Comparison of ENCODE assay signal across 8 cellular contexts in the genomic region with DNA sequence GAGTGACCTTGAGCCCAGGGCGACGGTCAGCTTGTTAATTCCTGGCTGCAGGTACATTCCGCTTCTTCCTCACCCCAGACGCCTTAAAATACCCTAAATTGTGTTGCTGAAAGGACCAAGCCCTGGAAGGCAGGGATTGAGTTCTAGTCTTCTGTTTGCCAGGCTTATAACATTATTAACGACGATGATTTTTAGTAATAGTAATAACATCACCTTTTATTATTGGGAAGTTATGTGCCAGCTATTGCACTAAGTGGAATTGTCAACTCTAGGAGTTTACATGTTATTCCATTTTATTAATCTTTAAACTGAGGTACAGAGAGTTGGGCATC. TPM values are rescaled to one million over a fixed set of nuclear protein-coding genes. Genes with fewer than 3 reads are reported as not detected.
DNase-seq lines count a peak whose midpoint lies in the region; ATAC-seq and TF ChIP-seq lines count a peak whose summit lies in the region.

No MANE protein-coding gene starts in this region.

- peak overlapping the region; percentile 98 for H3K27ac Mint-ChIP-seq in stimulated activated naive CD8-positive, alpha-beta T cell treated with anti-CD3 and anti-CD28 coated beads, Interleukin-15, Interleukin-2, amounts not matched to agents 100 ng/mL and 50 ng/mL, for 24 hours

- ATAC-seq in stimulated activated naive CD8-positive, alpha-beta T cell treated with anti-CD3 and anti-CD28 coated beads, Interleukin-15, Interleukin-2, amounts not matched to agents 100 U/mL and 50 U/mL, for 24 hours = no peak
- no peak for ATAC-seq in mucosa of descending colon
- no peak for ATAC-seq in aorta (ENCODE audit: low FRiP score)
- ATAC-seq in GM21526 (IDR thresholded peaks at IDR 0.05; ENCODE audit: low FRiP score, unreplicated experiment) = no peak

- peak overlapping the region; percentile 98 for H3K4me3 Mint-ChIP-seq in stimulated activated naive CD8-positive, alpha-beta T cell treated with anti-CD3 and anti-CD28 coated beads, Interleukin-15, Interleukin-2, amounts not matched to agents 100 ng/mL and 50 ng/mL, for 24 hours

- H3K9me3 Mint-ChIP-seq in stimulated activated naive CD8-positive, alpha-beta T cell treated with anti-CD3 and anti-CD28 coated beads, Interleukin-15, Interleukin-2, amounts not matched to agents 100 ng/mL and 50 ng/mL, for 24 hours = no peaks in the 10 kb centered on the region

- H3K36me3 Mint-ChIP-seq in stimulated activated naive CD8-positive, alpha-beta T cell treated with anti-CD3 and anti-CD28 coated beads, Interleukin-15, Interleukin-2, amounts not matched to agents 100 ng/mL and 50 ng/mL, for 24 hours (ENCODE audit: low read depth) = peaks cover 24% of the 10 kb centered on the region

- H3K27ac ChIP-seq in aorta (ENCODE audit: low read depth in 1 of 2, low read length in 2 of 2) = peak overlapping the region; percentile 40 to 97

- peaks cover 21% of the 10 kb centered on the region for H3K4me1 ChIP-seq in mucosa of descending colon (ENCODE audit: low read depth)
- H3K4me1 ChIP-seq in aorta (ENCODE audit: control insufficient read depth in 1 of 2, insufficient read depth in 2 of 2, low read length in 2 of 2) = peaks cover 0 to 6% of the 10 kb centered on the region in 2 donors

- H3K27me3 Mint-ChIP-seq in stimulated activated naive CD8-positive, alpha-beta T cell treated with anti-CD3 and anti-CD28 coated beads, Interleukin-15, Interleukin-2, amounts not matched to agents 100 ng/mL and 50 ng/mL, for 24 hours = no peaks in the 10 kb centered on the region

- H3K4me3 ChIP-seq in cardiac fibroblast (replicated peaks in 1 of 2; ENCODE audit: low read depth in 2 of 2, low read length in 2 of 2) = peak overlapping the region; percentile 85 to 89
- peak overlapping the region; percentile 67 for H3K4me3 ChIP-seq in mucosa of descending colon
- peak overlapping the region; percentile 52 to 53 for H3K4me3 ChIP-seq in aorta (ENCODE audit: low read length in 2 of 2)

- WGBS in aorta, 2 donors = 1% methylated on average over 6 of the region's 6 CpGs

- TF ChIP-seq CTCF in cardiac fibroblast (IDR thresholded peaks at IDR 0.05; ENCODE audit: low read depth, low read length) (no peak), mucosa of descending colon (IDR thresholded peaks at IDR 0.05) (no peak)

- intact Hi-C loops in mucosa of descending colon (cut with DNase I, micrococcal nuclease) = no loop called here
- intact Hi-C loops in aorta (cut with DNase I) = loop anchor here (5.0 kb wide), 1 partner anchor 287 kb away; no protein-coding TSS in a partner anchor

- H3K27me3 ChIP-seq in aorta (ENCODE audit: control insufficient read depth in 1 of 2, insufficient read depth in 2 of 2, low read length in 1 of 2) = no peaks in the 10 kb centered on the region

- no peaks in the 10 kb centered on the region for H3K36me3 ChIP-seq in mucosa of descending colon (ENCODE audit: low read depth)
- no peaks in the 10 kb centered on the region for H3K36me3 ChIP-seq in aorta (ENCODE audit: control insufficient read depth in 1 of 2, insufficient read depth in 2 of 2, low read length in 1 of 2)

- H3K9me3 ChIP-seq in mucosa of descending colon = no peaks in the 10 kb centered on the region
- H3K9me3 ChIP-seq in aorta (ENCODE audit: control insufficient read depth, low read length) = no peaks in the 10 kb centered on the region

- no peak for DNase-seq in stimulated activated naive CD8-positive, alpha-beta T cell treated with anti-CD3 and anti-CD28 coated beads, Interleukin-15, Interleukin-2, amounts not matched to agents 100 U/mL and 50 U/mL, for 24 hours
- DNase-seq in cardiac fibroblast (ENCODE audit: low read depth in 2 of 2) = no peak
- no peak for DNase-seq in mucosa of descending colon
- DNase-seq in aorta = no peak
- no peak for DNase-seq in hippocampal formation (lab: John Stamatoyannopoulos, UW)
- no peak for DNase-seq in SK-N-DZ (ENCODE audit: low spot score)

- peaks cover 34% of the 10 kb centered on the region for H3K4me1 Mint-ChIP-seq in stimulated activated naive CD8-positive, alpha-beta T cell treated with anti-CD3 and anti-CD28 coated beads, Interleukin-15, Interleukin-2, amounts not matched to agents 100 ng/mL and 50 ng/mL, for 24 hours (ENCODE audit: low read depth)

RNA-seq across cellular contexts. Expression of a gene that starts 0.4 kb away (rescaled TPM):
- total RNA-seq in mucosa of descending colon (10 to 100 TPM; 21.5 to 35.2 (median 28.4) TPM), aorta (10 to 100 TPM in 1 of 2 donors, 1 to 10 TPM in 1; 7.4 to 10.3 TPM)
- 1 to 10 TPM; 2.4 to 3.8 TPM for polyA plus RNA-seq in aorta
- polyA plus RNA-seq in SK-N-DZ (2014; cell fraction: cytosol; rRNA removed) = 22.0 and 27.1 TPM in 2 replicates
- polyA plus RNA-seq in SK-N-DZ (2014; cell fraction: nucleus; rRNA removed) = 25.1 and 26.3 TPM in 2 replicates

RNA-seq across cellular contexts. Expression of a gene that starts 0.7 kb away (rescaled TPM):
- total RNA-seq in mucosa of descending colon (10 to 100 TPM; 20.0 to 26.4 (median 21.0) TPM), aorta (10 to 100 TPM; 19.7 to 31.0 TPM)
- 10 to 100 TPM; 14.0 to 49.6 TPM for polyA plus RNA-seq in aorta
- polyA plus RNA-seq in SK-N-DZ (2014; cell fraction: cytosol; rRNA removed) = 30.8 and 32.7 TPM in 2 replicates
- 13.5 and 14.0 TPM in 2 replicates for polyA plus RNA-seq in SK-N-DZ (2014; cell fraction: nucleus; rRNA removed)

Comparison
In these comparisons a context has a peak if more than half of its experiments do, and no peak if none do; other contexts are left out.
1. intact Hi-C loops: an anchor here in aorta (5.0 kb wide); none called in mucosa of descending colon.